27 cellular contexts compared by ENCODE assay signal in genomic region chr3:194340757-194341400, GRCh38. TPM values are rescaled to one million over a fixed set of nuclear protein-coding genes. Genes with fewer than 3 reads are reported as not detected.
A peak's percentile ranks its signal among the peaks of the same experiment; 100 is the strongest.
DNase-seq lines count a peak whose midpoint lies in the region; ATAC-seq, FAIRE-seq and TF ChIP-seq lines count a peak whose summit lies in the region.
"Had no signal": no experiment of that assay in that cellular context is flagged by ENCODE, and none has a peak within 500 bp of the region (broad histone marks: within the 10 kb centered on the region; RNA-seq: fewer than 3 reads in every experiment).

No MANE protein-coding gene starts in this region.

- H3K9ac ChIP-seq in HepG2 (ENCODE audit: insufficient read depth, low read depth, low read length), result no peak overlapping the region

- no peak for TF ChIP-seq RAD21 in HepG2 (CRISPR knock-in tag; IDR thresholded peaks at IDR 0.05)

- WGBS in HepG2 (ENCODE audit: low lambda C conversion rate), result 88% methylated on average over 12 of the region's 24 CpGs
- WGBS in right lobe of liver (ENCODE audit: insufficient coverage, low coverage, low lambda C conversion rate, missing lambda C conversion rate), result 75% methylated on average over 5 of the region's 24 CpGs

- in situ Hi-C loops in HepG2 (cut with HindIII; ENCODE audit: extremely low pct_ligation_motif_present, low pct_unique_long_range_greater_than_20kb), result no loop called here

- H3K27me3 ChIP-seq in HepG2 (ENCODE audit: control insufficient read depth in 1 of 2, insufficient read depth in 2 of 2, low read length in 2 of 2), result no peaks in the 10 kb centered on the region
- no peaks in the 10 kb centered on the region for H3K27me3 ChIP-seq in right lobe of liver
- H3K27me3 ChIP-seq in lower lobe of right lung (ENCODE audit: low read depth), result peaks cover 13% of the 10 kb centered on the region
- H3K27me3 ChIP-seq: BE2C, MG63, SJSA1 had no signal

- no peaks in the 10 kb centered on the region for H3K9me3 Mint-ChIP-seq in WTC11
- no peaks in the 10 kb centered on the region for H3K9me3 Mint-ChIP-seq in stimulated activated effector memory CD8-positive, alpha-beta T cell treated with anti-CD3 and anti-CD28 coated beads, Interleukin-12 subunit alpha, Interleukin-12 subunit beta, amount 100 ng/mL, for 72 hours

- H3K4me1 ChIP-seq in HepG2 (ENCODE audit: insufficient read depth, low read length), result peaks cover 17% of the 10 kb centered on the region; the same call in 1 of the 2 replicates
- peaks cover 0 to 6% (median 0%) of the 10 kb centered on the region in 4 donors for H3K4me1 ChIP-seq in right lobe of liver
- H3K4me1 ChIP-seq in lower lobe of right lung, result no peaks in the 10 kb centered on the region
- H3K4me1 ChIP-seq: BE2C, SJSA1 had no signal

- ATAC-seq in HepG2 (no peak), right lobe of liver (no peak), WTC11 (peak; percentile 84), lower lobe of right lung (no peak)
- peak; percentile 5 for ATAC-seq in stimulated activated effector memory CD8-positive, alpha-beta T cell treated with anti-CD3 and anti-CD28 coated beads, Interleukin-12 subunit alpha, Interleukin-12 subunit beta, amount 100 ng/mL, for 72 hours
- ATAC-seq: GM12878, PC-3 had no signal

- no peak overlapping the region for H3K27ac ChIP-seq in HepG2 (ENCODE audit: extremely low read length, insufficient read depth, low read length)
- H3K27ac ChIP-seq in right lobe of liver, result no peak overlapping the region
- no peak overlapping the region for H3K27ac ChIP-seq in lower lobe of right lung
- H3K27ac ChIP-seq: 22Rv1, SJSA1 had no signal

- H3K36me3 Mint-ChIP-seq in WTC11, result no peaks in the 10 kb centered on the region
- no peaks in the 10 kb centered on the region for H3K36me3 Mint-ChIP-seq in stimulated activated effector memory CD8-positive, alpha-beta T cell treated with anti-CD3 and anti-CD28 coated beads, Interleukin-12 subunit alpha, Interleukin-12 subunit beta, amount 100 ng/mL, for 72 hours
- H3K36me3 Mint-ChIP-seq: CD4-positive, CD25-positive, alpha-beta regulatory T cell had no signal

- no peaks in the 10 kb centered on the region for H3K79me2 ChIP-seq in HepG2 (ENCODE audit: insufficient read depth, low read length)

- H2AFZ ChIP-seq in HepG2 (ENCODE audit: low read length), result no peak overlapping the region

- no peak for DNase-seq in HepG2 (ENCODE audit: low spot score)
- DNase-seq in right lobe of liver, result no peak
- peak; percentile 57 for DNase-seq in WTC11 (ENCODE audit: low spot score)
- peak; percentile 53 for DNase-seq in iPS-NIHi11 (ENCODE audit: low spot score)
- DNase-seq in stimulated activated effector memory CD8-positive, alpha-beta T cell treated with anti-CD3 and anti-CD28 coated beads, Interleukin-12 subunit alpha, Interleukin-12 subunit beta, amount 100 ng/mL, for 72 hours (ENCODE audit: low spot score in 2 of 2), result no peak
- no peak for DNase-seq in lower lobe of right lung
- no peak for DNase-seq in DMS114 treated with DMSO at 0.1 percent for 48 hours (lab: John Stamatoyannopoulos, UW; ENCODE audit: unreplicated experiment)
- no peak for DNase-seq in GM10248 (ENCODE audit: extremely low spot score)
- DNase-seq: BE2C; CD4-positive, CD25-positive, alpha-beta regulatory T cell; GOT3; KG1; MG63; NCI-H1105 treated with DMSO at 0.1 percent for 48 hours; NCI-H2029; NCI-H446; NCI-H524 treated with DMSO at 0.1 percent for 48 hours; NCI-H774; PC-3; Right ventricle myocardium superior had no signal

- intact Hi-C loops in HepG2 (cut with micrococcal nuclease; ENCODE audit: unreplicated experiment) (no loop called here), right lobe of liver (cut with DNase I) (loop anchor here in 1 of 2 donors (5.0 kb wide), 1 partner anchor 66 kb away; no protein-coding TSS in a partner anchor), lower lobe of right lung (cut with DNase I) (loop anchor here (10.0 kb wide), 1 partner anchor 54 kb away; the partner anchor contains the start of gene GP5)

- BruUV-seq in HepG2 (replicated peaks; lab: Mats Ljungman, UMichigan), result no TSS peak

- H3K4me3 Mint-ChIP-seq in WTC11, result no peak overlapping the region
- no peak overlapping the region for H3K4me3 Mint-ChIP-seq in stimulated activated effector memory CD8-positive, alpha-beta T cell treated with anti-CD3 and anti-CD28 coated beads, Interleukin-12 subunit alpha, Interleukin-12 subunit beta, amount 100 ng/mL, for 72 hours
- H3K4me3 Mint-ChIP-seq: CD4-positive, CD25-positive, alpha-beta regulatory T cell had no signal

- TF ChIP-seq EP300 in HepG2 (IDR thresholded peaks at IDR 0.05; ENCODE audit: low read depth in 2 of 2, low read length in 2 of 2), result no peak
- TF ChIP-seq EP300 in HepG2 (CRISPR knock-in tag; IDR thresholded peaks at IDR 0.05; ENCODE audit: borderline replicate concordance), result no peak

- TF ChIP-seq CTCF in HepG2 (CRISPR knock-in tag; IDR thresholded peaks at IDR 0.05) (no peak), right lobe of liver (IDR thresholded peaks at IDR 0.05) (no peak), WTC11 (IDR thresholded peaks at IDR 0.05) (no peak), lower lobe of right lung (IDR thresholded peaks at IDR 0.05) (no peak), GM10248 (IDR thresholded peaks at IDR 0.05; ENCODE audit: control extremely low read depth, extremely low read depth, low read depth, missing control alignments) (no peak)

- no peak for FAIRE-seq in HepG2 (lab: Jason Lieb, UNC)
- FAIRE-seq: D721Med, G401.6, GM12878 had no signal

- H3K4me2 ChIP-seq in HepG2 (ENCODE audit: low read depth, low read length), result no peak overlapping the region

- no peaks in the 10 kb centered on the region for H4K20me1 ChIP-seq in HepG2 (ENCODE audit: insufficient read depth, low read length)

- H3K4me3 ChIP-seq in HepG2 (replicated peaks in 1 of 3; ENCODE audit: insufficient read depth in 1 of 3, low read depth in 2 of 3, low read length in 3 of 3) (no peak overlapping the region), right lobe of liver (no peak overlapping the region), lower lobe of right lung (no peak overlapping the region)
- H3K4me3 ChIP-seq: GM12878, MG63, SJSA1 had no signal

- peaks cover 9 to 18% of the 10 kb centered on the region in 2 experiments; a peak in 4 of 5 replicates for H3K36me3 ChIP-seq in HepG2 (replicated peaks in 1 of 2; ENCODE audit: control insufficient read depth in 1 of 2, insufficient read depth in 2 of 2, low read length in 2 of 2)
- H3K36me3 ChIP-seq in right lobe of liver, result peaks cover 0 to 26% (median 10%) of the 10 kb centered on the region in 4 donors
- H3K36me3 ChIP-seq in lower lobe of right lung, result no peaks in the 10 kb centered on the region
- H3K36me3 ChIP-seq: BE2C, MG63, SJSA1 had no signal

- TF ChIP-seq POLR2A in HepG2 (IDR thresholded peaks at IDR 0.05; ENCODE audit: insufficient read depth in 1 of 2, low read depth in 2 of 2, low read length in 2 of 2) (no peak), right lobe of liver (IDR thresholded peaks at IDR 0.05) (no peak)

- H3K27me3 Mint-ChIP-seq in WTC11 (ENCODE audit: low read depth), result peaks cover 31% of the 10 kb centered on the region

- H3K27ac Mint-ChIP-seq in WTC11, result no peak overlapping the region
- H3K27ac Mint-ChIP-seq in stimulated activated effector memory CD8-positive, alpha-beta T cell treated with anti-CD3 and anti-CD28 coated beads, Interleukin-12 subunit alpha, Interleukin-12 subunit beta, amount 100 ng/mL, for 72 hours, result no peak overlapping the region
- H3K27ac Mint-ChIP-seq: CD4-positive, CD25-positive, alpha-beta regulatory T cell had no signal

- no peaks in the 10 kb centered on the region for H3K9me3 ChIP-seq in HepG2 (ENCODE audit: low read length)
- H3K9me3 ChIP-seq in right lobe of liver, result no peaks in the 10 kb centered on the region
- no peaks in the 10 kb centered on the region for H3K9me3 ChIP-seq in lower lobe of right lung
- H3K9me3 ChIP-seq: BE2C, MG63, SJSA1 had no signal

- POLR2A ChIA-PET in HepG2 (lab: Yijun Ruan, JAX) (no interaction called here), WTC11 (lab: Charles Lee) (interaction anchor here (0.9 kb wide), 1 partner anchor 59 kb away, joined by 3 read pairs; the partner anchor contains the start of gene GP5), GM10248 (lab: Yijun Ruan, JAX) (no interaction called here)

- CTCF ChIA-PET in HepG2 (lab: Yijun Ruan, JAX; ENCODE audit: low intra/inter-chr PET ratio, low total read pairs), result no interaction called here
- CTCF ChIA-PET in WTC11 (lab: Charles Lee), result interaction anchor here (0.7 to 4.8 kb wide), 13 partner anchors 7 to 611 kb away, joined by 3 to 48 read pairs (median 6); partner anchors contain the start of gene CPN2
- CTCF ChIA-PET in GM10248 (lab: Yijun Ruan, JAX), result interaction anchor here (0.7 to 6.7 kb wide), 5 partner anchors 7 to 560 kb away, joined by 3 to 96 read pairs (median 5); no protein-coding TSS in a partner anchor

- H3K4me1 Mint-ChIP-seq in WTC11, result peaks cover 29% of the 10 kb centered on the region
- H3K4me1 Mint-ChIP-seq in stimulated activated effector memory CD8-positive, alpha-beta T cell treated with anti-CD3 and anti-CD28 coated beads, Interleukin-12 subunit alpha, Interleukin-12 subunit beta, amount 100 ng/mL, for 72 hours, result no peaks in the 10 kb centered on the region

RNA-seq across cellular contexts. Expression of gene CPN2, which starts 10.2 kb away (rescaled TPM):
- total RNA-seq in HepG2 (2016; rRNA removed; fragmentation: Illumina TruSeq; extraction: Trizol), result 16.3 and 27.7 TPM in 2 replicates
- total RNA-seq in HepG2 (2016; cell fraction: cytosol; rRNA removed; fragmentation: Illumina TruSeq; extraction: Trizol; ENCODE audit: low read depth), result 4.8 and 4.9 TPM in 2 replicates
- total RNA-seq in HepG2 (2016; cell fraction: insoluble cytoplasmic fraction; rRNA removed; fragmentation: Illumina TruSeq; extraction: Trizol), result 11.8 and 26.8 TPM in 2 replicates
- total RNA-seq in HepG2 (2016; cell fraction: membrane; rRNA removed; fragmentation: Illumina TruSeq; extraction: Trizol), result 14.4 and 15.6 TPM in 2 replicates
- total RNA-seq in HepG2 (2016; cell fraction: nucleus; rRNA removed; fragmentation: Illumina TruSeq; extraction: Trizol), result 34.1 and 42.6 TPM in 2 replicates
- polyA plus RNA-seq in HepG2 (2011; rRNA removed), result 26.7 and 29.3 TPM in 2 replicates
- 12.6 and 16.6 TPM in 2 replicates for polyA plus RNA-seq in HepG2 (2011; cell fraction: cytosol; rRNA removed)
- polyA plus RNA-seq in HepG2 (2011; cell fraction: nucleus; rRNA removed), result 18.2 and 18.5 TPM in 2 replicates
- polyA plus RNA-seq in HepG2 (2012), result 19.0 and 20.2 TPM in 2 replicates
- polyA plus RNA-seq in HepG2 (2016; cell fraction: cytosol; fragmentation: Illumina TruSeq; extraction: Trizol; ENCODE audit: low read depth), result 8.8 and 9.3 TPM in 2 replicates
- 27.5 and 38.0 TPM in 2 replicates for polyA plus RNA-seq in HepG2 (2016; cell fraction: insoluble cytoplasmic fraction; fragmentation: Illumina TruSeq; extraction: Trizol; ENCODE audit: low read depth)
- 18.2 and 23.6 TPM in 2 replicates for polyA plus RNA-seq in HepG2 (2016; cell fraction: membrane; fragmentation: Illumina TruSeq; extraction: Trizol; ENCODE audit: low read depth)
- 100 and 101 TPM in 2 replicates for polyA plus RNA-seq in HepG2 (2016; cell fraction: nucleus; fragmentation: Illumina TruSeq; extraction: Trizol; ENCODE audit: insufficient read depth, low read depth)
- polyA minus RNA-seq in HepG2 (2011; rRNA and poly(A)+ RNA removed; ENCODE audit: low replicate concordance), result 66.5 TPM in 1 of 2 replicates, not detected in the other
- polyA minus RNA-seq in HepG2 (2011; cell fraction: cytosol; rRNA and poly(A)+ RNA removed), result 19.2 and 22.2 TPM in 2 replicates
- 6.3 and 7.8 TPM in 2 replicates for polyA minus RNA-seq in HepG2 (2011; cell fraction: nucleus; rRNA and poly(A)+ RNA removed)
- total RNA-seq in right lobe of liver, result 100 to 1,000 TPM; 173 to 307 (median 202) TPM
- 0.09 to 0.14 TPM in 2 of 3 replicates, not detected in the other for total RNA-seq in WTC11 (2021)
- not detected for total RNA-seq in lower lobe of right lung
- total RNA-seq: CD4-positive, CD25-positive, alpha-beta regulatory T cell; Daoy; GM12878; HT1080; SJSA1 had no signal
- polyA plus RNA-seq: CD4-positive, CD25-positive, alpha-beta regulatory T cell; GM12878 had no signal

RNA-seq across cellular contexts. Expression of gene LRRC15, which starts 28.7 kb away (rescaled TPM):
- total RNA-seq in HepG2 (2016; rRNA removed; fragmentation: Illumina TruSeq; extraction: Trizol) (not detected in 2 replicates), right lobe of liver (under 1 TPM in 5 of 6 experiments, not detected in 1; 0.07 to 0.37 (median 0.09) TPM), WTC11 (2021) (0.07 to 0.11 TPM (median 0.11 TPM) in 3 replicates), lower lobe of right lung (0.24 TPM)
- total RNA-seq in HepG2 (2016; cell fraction: cytosol; rRNA removed; fragmentation: Illumina TruSeq; extraction: Trizol; ENCODE audit: low read depth), result not detected in 2 replicates
- not detected in 2 replicates for total RNA-seq in HepG2 (2016; cell fraction: insoluble cytoplasmic fraction; rRNA removed; fragmentation: Illumina TruSeq; extraction: Trizol)
- not detected in 2 replicates for total RNA-seq in HepG2 (2016; cell fraction: membrane; rRNA removed; fragmentation: Illumina TruSeq; extraction: Trizol)
- total RNA-seq in HepG2 (2016; cell fraction: nucleus; rRNA removed; fragmentation: Illumina TruSeq; extraction: Trizol), result not detected in 2 replicates
- not detected in 2 replicates for polyA plus RNA-seq in HepG2 (2011; rRNA removed)
- not detected in 2 replicates for polyA plus RNA-seq in HepG2 (2011; cell fraction: cytosol; rRNA removed)
- not detected in 2 replicates for polyA plus RNA-seq in HepG2 (2011; cell fraction: nucleus; rRNA removed)
- polyA plus RNA-seq in HepG2 (2012), result not detected in 2 replicates
- polyA plus RNA-seq in HepG2 (2016; cell fraction: cytosol; fragmentation: Illumina TruSeq; extraction: Trizol; ENCODE audit: low read depth), result not detected in 2 replicates
- polyA plus RNA-seq in HepG2 (2016; cell fraction: insoluble cytoplasmic fraction; fragmentation: Illumina TruSeq; extraction: Trizol; ENCODE audit: low read depth), result not detected in 2 replicates
- not detected in 2 replicates for polyA plus RNA-seq in HepG2 (2016; cell fraction: membrane; fragmentation: Illumina TruSeq; extraction: Trizol; ENCODE audit: low read depth)
- not detected in 2 replicates for polyA plus RNA-seq in HepG2 (2016; cell fraction: nucleus; fragmentation: Illumina TruSeq; extraction: Trizol; ENCODE audit: insufficient read depth, low read depth)
- 0.05 TPM in 1 of 2 replicates, not detected in the other for polyA minus RNA-seq in HepG2 (2011; rRNA and poly(A)+ RNA removed; ENCODE audit: low replicate concordance)
- not detected in 2 replicates for polyA minus RNA-seq in HepG2 (2011; cell fraction: cytosol; rRNA and poly(A)+ RNA removed)
- polyA minus RNA-seq in HepG2 (2011; cell fraction: nucleus; rRNA and poly(A)+ RNA removed), result not detected in 2 replicates
- total RNA-seq: CD4-positive, CD25-positive, alpha-beta regulatory T cell; GM12878 had no signal
- polyA plus RNA-seq: CD4-positive, CD25-positive, alpha-beta regulatory T cell; GM12878 had no signal

RNA-seq across cellular contexts. Expression of gene GP5, which starts 58.2 kb away (rescaled TPM):
- not detected in 2 replicates for total RNA-seq in HepG2 (2016; rRNA removed; fragmentation: Illumina TruSeq; extraction: Trizol)
- total RNA-seq in HepG2 (2016; cell fraction: cytosol; rRNA removed; fragmentation: Illumina TruSeq; extraction: Trizol; ENCODE audit: low read depth), result not detected in 2 replicates
- not detected in 2 replicates for total RNA-seq in HepG2 (2016; cell fraction: insoluble cytoplasmic fraction; rRNA removed; fragmentation: Illumina TruSeq; extraction: Trizol)
- total RNA-seq in HepG2 (2016; cell fraction: membrane; rRNA removed; fragmentation: Illumina TruSeq; extraction: Trizol), result not detected in 2 replicates
- not detected in 2 replicates for total RNA-seq in HepG2 (2016; cell fraction: nucleus; rRNA removed; fragmentation: Illumina TruSeq; extraction: Trizol)
- polyA plus RNA-seq in HepG2 (2011; rRNA removed), result 0.01 TPM in 1 of 2 replicates, not detected in the other
- polyA plus RNA-seq in HepG2 (2011; cell fraction: cytosol; rRNA removed), result 0.01 TPM in 1 of 2 replicates, not detected in the other
- 0.07 TPM in 1 of 2 replicates, not detected in the other for polyA plus RNA-seq in HepG2 (2011; cell fraction: nucleus; rRNA removed)
- polyA plus RNA-seq in HepG2 (2012), result not detected in 2 replicates
- polyA plus RNA-seq in HepG2 (2016; cell fraction: cytosol; fragmentation: Illumina TruSeq; extraction: Trizol; ENCODE audit: low read depth), result not detected in 2 replicates
- polyA plus RNA-seq in HepG2 (2016; cell fraction: insoluble cytoplasmic fraction; fragmentation: Illumina TruSeq; extraction: Trizol; ENCODE audit: low read depth), result not detected in 2 replicates
- polyA plus RNA-seq in HepG2 (2016; cell fraction: membrane; fragmentation: Illumina TruSeq; extraction: Trizol; ENCODE audit: low read depth), result not detected in 2 replicates
- polyA plus RNA-seq in HepG2 (2016; cell fraction: nucleus; fragmentation: Illumina TruSeq; extraction: Trizol; ENCODE audit: insufficient read depth, low read depth), result not detected in 2 replicates
- 0.04 TPM in 1 of 2 replicates, not detected in the other for polyA minus RNA-seq in HepG2 (2011; rRNA and poly(A)+ RNA removed; ENCODE audit: low replicate concordance)
- polyA minus RNA-seq in HepG2 (2011; cell fraction: cytosol; rRNA and poly(A)+ RNA removed), result not detected in 2 replicates
- polyA minus RNA-seq in HepG2 (2011; cell fraction: nucleus; rRNA and poly(A)+ RNA removed), result 0.25 and 0.39 TPM in 2 replicates
- under 1 TPM in 4 of 6 experiments, not detected in 2; 0.07 to 0.23 (median 0.16) TPM for total RNA-seq in right lobe of liver
- 0.09 to 0.16 TPM (median 0.11 TPM) in 3 replicates for total RNA-seq in WTC11 (2021)
- total RNA-seq in lower lobe of right lung, result 0.38 TPM
- total RNA-seq: Daoy, GM12878, HT1080, PC-3, Right ventricle myocardium superior, SJSA1 had no signal
- polyA plus RNA-seq: GM12878 had no signal

Comparison
In these comparisons a context has a peak if more than half of its experiments do, and no peak if none do; other contexts are left out.
1. ATAC-seq: peak in WTC11 (single experiment) and stimulated activated effector memory CD8-positive, alpha-beta T cell treated with anti-CD3 and anti-CD28 coated beads, Interleukin-12 subunit alpha, Interleukin-12 subunit beta, amount 100 ng/mL, for 72 hours (single experiment); none in HepG2 (single experiment), right lobe of liver (0 of 4) and lower lobe of right lung (0 of 2).
2. DNase-seq: peak in WTC11 (single experiment) and iPS-NIHi11 (single experiment); none in HepG2 (single experiment), right lobe of liver (0 of 3), stimulated activated effector memory CD8-positive, alpha-beta T cell treated with anti-CD3 and anti-CD28 coated beads, Interleukin-12 subunit alpha, Interleukin-12 subunit beta, amount 100 ng/mL, for 72 hours (0 of 2), lower lobe of right lung (single experiment), DMS114 treated with DMSO at 0.1 percent for 48 hours (single experiment) and GM10248 (single experiment).
3. Of the 50 proteins assayed by ChIP-seq in both HepG2 and WTC11: peak only in HepG2: none; only in WTC11: FOXP1, MAX, SP1, USF2 and ZNF121; in both: none; in neither: 45.